In the genomic region with DNA sequence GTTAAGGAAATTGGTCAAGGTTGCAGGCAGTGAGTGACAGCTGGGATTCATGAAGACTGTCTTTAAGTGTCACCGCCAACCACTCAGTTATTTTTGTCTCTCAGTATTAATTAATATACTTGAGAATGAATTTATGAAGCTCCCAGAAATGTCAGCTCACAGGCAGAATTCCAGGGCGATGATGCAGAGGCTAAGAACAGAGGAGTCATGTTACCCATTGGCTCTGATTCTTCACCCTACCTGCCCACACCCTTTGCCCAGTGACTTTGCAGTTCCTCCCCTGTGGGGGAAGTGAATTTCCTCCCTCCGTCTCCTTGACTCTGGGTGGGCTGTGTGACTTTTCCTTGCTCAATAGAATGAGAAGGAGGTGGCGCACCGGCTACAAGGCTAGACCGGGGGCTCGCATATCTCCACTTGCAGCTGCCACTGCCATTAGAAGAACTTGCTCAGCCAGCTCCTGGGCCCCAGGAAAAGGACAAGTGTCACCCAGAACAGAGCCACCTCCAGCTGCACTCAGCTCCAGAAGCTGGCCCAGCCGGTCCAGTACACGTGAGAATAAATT, we compare ENCODE assay signal across 12 cellular contexts.
DNase-seq lines count a peak whose midpoint lies in the region; ATAC-seq, FAIRE-seq and TF ChIP-seq lines count a peak whose summit lies in the region.
"Had no signal": no experiment of that assay in that cellular context is flagged by ENCODE, and none has a peak within 500 bp of the region (broad histone marks: within the 10 kb centered on the region; RNA-seq: fewer than 3 reads in every experiment).

No MANE protein-coding gene starts in this region.

- H3K36me3 Mint-ChIP-seq in activated CD8-positive, alpha-beta memory T cell treated with anti-CD3 and anti-CD28 coated beads, Interleukin-2, amount 10 ng/mL, durations not matched to agents 7 days and 5 days: no peaks in the 10 kb centered on the region

- no peak overlapping the region for H3K27ac Mint-ChIP-seq in activated CD8-positive, alpha-beta memory T cell treated with anti-CD3 and anti-CD28 coated beads, Interleukin-2, amount 10 ng/mL, durations not matched to agents 7 days and 5 days

- TF ChIP-seq POLR2A in thyroid gland (IDR thresholded peaks at IDR 0.05) (no peak), transverse colon (IDR thresholded peaks at IDR 0.05) (no peak)

- H3K27ac ChIP-seq in brain microvascular endothelial cell: no peak overlapping the region
- H3K27ac ChIP-seq in thyroid gland: no peak overlapping the region
- no peak overlapping the region for H3K27ac ChIP-seq in transverse colon
- H3K27ac ChIP-seq: WERI-Rb-1 had no signal

- CTCF ChIA-PET in activated CD8-positive, alpha-beta memory T cell treated with anti-CD3 and anti-CD28 coated beads, Interleukin-2, amount 10 ng/mL, durations not matched to agents 7 days and 5 days (lab: Charles Lee): no interaction called here

- WGBS in thyroid gland, 2 donors: 55 to 70% methylated on average over 9 of the region's 9 CpGs
- WGBS in transverse colon (ENCODE audit: low coverage in 1 of 2), 2 donors: 66 to 82% methylated on average over 3 to 9 of the region's 9 CpGs

- no peak for TF ChIP-seq EP300 in transverse colon (IDR thresholded peaks at IDR 0.05; ENCODE audit: low read depth)

- peaks cover 57% of the 10 kb centered on the region for H3K27me3 Mint-ChIP-seq in activated CD8-positive, alpha-beta memory T cell treated with anti-CD3 and anti-CD28 coated beads, Interleukin-2, amount 10 ng/mL, durations not matched to agents 7 days and 5 days

- DNase-seq in HTR-8/SVneo (ENCODE audit: insufficient read length, low spot score) (peak; percentile 71), brain microvascular endothelial cell (peak; percentile 14), iPS-NIHi7 (ENCODE audit: extremely low spot score) (peak; percentile 55), thyroid gland (peak; percentile 40 to 71), transverse colon (no peak)
- no peak for DNase-seq in stimulated activated CD4-positive, alpha-beta T cell treated with anti-CD3 and anti-CD28 coated beads, Interleukin-2, amount 100 ng/mL, for 24 hours
- DNase-seq in activated CD8-positive, alpha-beta memory T cell treated with anti-CD3 and anti-CD28 coated beads, Interleukin-2, amount 10 ng/mL, durations not matched to agents 7 days and 5 days: no peak
- DNase-seq in activated CD4-positive, CD25-positive, alpha-beta regulatory T cell (lab: John Stamatoyannopoulos, UW): no peak
- DNase-seq: DND-41, NCI-H1436, WERI-Rb-1 had no signal

- FAIRE-seq in HTR-8/SVneo (lab: Jason Lieb, UNC): peak; percentile 52
- FAIRE-seq: islet of Langerhans had no signal

- intact Hi-C loops in thyroid gland (cut with DNase I) (no loop called here), transverse colon (cut with DNase I; ENCODE audit: low total_unique reads) (no loop called here)

- H3K9me3 Mint-ChIP-seq in activated CD8-positive, alpha-beta memory T cell treated with anti-CD3 and anti-CD28 coated beads, Interleukin-2, amount 10 ng/mL, durations not matched to agents 7 days and 5 days (ENCODE audit: low read depth): no peaks in the 10 kb centered on the region

- no peaks in the 10 kb centered on the region for H3K9me3 ChIP-seq in thyroid gland
- no peaks in the 10 kb centered on the region for H3K9me3 ChIP-seq in transverse colon

- H3K4me3 Mint-ChIP-seq in activated CD8-positive, alpha-beta memory T cell treated with anti-CD3 and anti-CD28 coated beads, Interleukin-2, amount 10 ng/mL, durations not matched to agents 7 days and 5 days: no peak overlapping the region

- H3K4me1 ChIP-seq in thyroid gland (peaks cover 9 to 18% of the 10 kb centered on the region in 2 donors), transverse colon (peaks cover 4 to 11% (median 5%) of the 10 kb centered on the region in 4 donors)

- ATAC-seq in activated CD8-positive, alpha-beta memory T cell treated with anti-CD3 and anti-CD28 coated beads, Interleukin-2, amount 10 ng/mL, durations not matched to agents 7 days and 5 days: no peak

- H3K27me3 ChIP-seq in brain microvascular endothelial cell (replicated peaks) (no peaks in the 10 kb centered on the region), thyroid gland (no peaks in the 10 kb centered on the region), transverse colon (peaks cover 9% of the 10 kb centered on the region)

- TF ChIP-seq CTCF in brain microvascular endothelial cell (IDR thresholded peaks at IDR 0.05; ENCODE audit: low read depth, low read length, missing control alignments) (no peak), thyroid gland (IDR thresholded peaks at IDR 0.05) (no peak), transverse colon (IDR thresholded peaks at IDR 0.05) (no peak)

- no peaks in the 10 kb centered on the region for H3K36me3 ChIP-seq in brain microvascular endothelial cell (replicated peaks)
- H3K36me3 ChIP-seq in thyroid gland: no peaks in the 10 kb centered on the region
- no peaks in the 10 kb centered on the region for H3K36me3 ChIP-seq in transverse colon
- H3K36me3 ChIP-seq: WERI-Rb-1 had no signal

- no peak overlapping the region for H3K4me3 ChIP-seq in brain microvascular endothelial cell (ENCODE audit: low read depth, low read length)
- H3K4me3 ChIP-seq in thyroid gland (replicated peaks in 1 of 3): no peak overlapping the region
- no peak overlapping the region for H3K4me3 ChIP-seq in transverse colon

- H3K4me1 Mint-ChIP-seq in activated CD8-positive, alpha-beta memory T cell treated with anti-CD3 and anti-CD28 coated beads, Interleukin-2, amount 10 ng/mL, durations not matched to agents 7 days and 5 days: peaks cover 5% of the 10 kb centered on the region

- in situ Hi-C loops in brain microvascular endothelial cell (cut with HindIII; ENCODE audit: low pct_ligation_motif_present, low sequenced_read_pairs): no loop called here
- in situ Hi-C loops in transverse colon (cut with MboI; ENCODE audit: low pct_ligation_motif_present in 1 of 4, low pct_unique_long_range_greater_than_20kb in 1 of 4, low sequenced_read_pairs in 3 of 4): no loop called here

Comparison
In these comparisons a context has a peak if more than half of its experiments do, and no peak if none do; other contexts are left out.
1. DNase-seq: peak in HTR-8/SVneo (single experiment), brain microvascular endothelial cell (single experiment), iPS-NIHi7 (single experiment) and thyroid gland (2 of 2); none in stimulated activated CD4-positive, alpha-beta T cell treated with anti-CD3 and anti-CD28 coated beads, Interleukin-2, amount 100 ng/mL, for 24 hours (0 of 2), activated CD8-positive, alpha-beta memory T cell treated with anti-CD3 and anti-CD28 coated beads, Interleukin-2, amount 10 ng/mL, durations not matched to agents 7 days and 5 days (single experiment), transverse colon (single experiment) and activated CD4-positive, CD25-positive, alpha-beta regulatory T cell (0 of 4).